Comparison of ENCODE assay signal across 13 cellular contexts in the genomic region with DNA sequence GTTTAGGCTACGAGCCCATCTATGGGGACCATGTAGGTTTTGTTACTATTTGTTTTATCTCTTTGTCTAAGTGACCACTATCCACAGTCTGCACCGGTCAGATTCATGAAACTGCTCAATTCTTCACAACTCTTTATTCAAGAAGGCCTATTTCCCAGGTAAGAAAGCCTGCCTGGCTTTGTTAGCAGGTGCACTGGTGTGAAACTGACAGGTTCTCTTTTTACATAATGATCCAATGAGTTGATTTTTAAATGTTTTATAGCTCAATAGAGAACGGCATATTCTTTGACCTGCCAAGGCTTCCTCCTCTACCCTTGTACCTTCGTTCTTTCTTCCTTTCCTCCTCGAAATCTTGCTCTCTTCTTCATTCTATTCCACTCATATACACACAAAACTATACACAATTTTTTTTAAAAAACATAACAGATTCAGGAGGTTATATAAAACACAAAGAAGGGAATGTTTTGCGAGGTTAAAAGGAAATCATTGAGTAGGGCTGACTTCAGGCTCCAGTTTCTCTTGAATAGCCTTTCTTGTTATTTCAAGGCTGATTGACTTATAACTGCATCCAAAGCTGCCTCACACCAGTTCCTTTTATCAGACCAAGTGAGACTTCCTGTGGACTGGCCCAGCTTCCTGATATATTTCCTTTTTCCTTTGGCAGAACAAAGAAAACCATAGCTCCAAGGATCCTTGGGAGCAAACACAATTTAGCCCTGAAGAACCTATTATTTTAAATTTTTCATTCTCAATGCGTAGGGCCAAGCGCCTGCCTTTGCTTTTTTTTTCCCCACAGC. TPM values are rescaled to one million over a fixed set of nuclear protein-coding genes. Genes with fewer than 3 reads are reported as not detected.
DNase-seq lines count a peak whose midpoint lies in the region; ATAC-seq lines count a peak whose summit lies in the region.
"Had no signal": no experiment of that assay in that cellular context is flagged by ENCODE, and none has a peak within 500 bp of the region (broad histone marks: within the 10 kb centered on the region; RNA-seq: fewer than 3 reads in every experiment).

No MANE protein-coding gene starts in this region.

- CTCF ChIA-PET in activated CD8-positive, alpha-beta memory T cell treated with anti-CD3 and anti-CD28 coated beads, Interleukin-2, amount 10 ng/mL, durations not matched to agents 7 days and 5 days (lab: Charles Lee): interaction anchor here (0.6 to 2.8 kb wide), 7 partner anchors 8 to 75 kb away, joined by 3 to 12 read pairs (median 3); no protein-coding TSS in a partner anchor

- H3K9me3 ChIP-seq in GM23248 (ENCODE audit: low read depth): no peaks in the 10 kb centered on the region
- H3K9me3 ChIP-seq: transverse colon had no signal

- H3K4me3 Mint-ChIP-seq in activated CD8-positive, alpha-beta memory T cell treated with anti-CD3 and anti-CD28 coated beads, Interleukin-2, amount 10 ng/mL, durations not matched to agents 7 days and 5 days: no peak overlapping the region

- no peak overlapping the region for H3K4me2 ChIP-seq in GM23248 (ENCODE audit: unreplicated experiment)

- H3K9me2 ChIP-seq in GM23248 (ENCODE audit: insufficient read depth): peaks cover 4% of the 10 kb centered on the region; the same call in 1 of the 2 replicates

- H3K79me2 ChIP-seq in GM23248 (ENCODE audit: insufficient read depth): peaks cover 89% of the 10 kb centered on the region

- peaks cover 44% of the 10 kb centered on the region for H3F3A ChIP-seq in GM23248 (ENCODE audit: insufficient read depth)

- peak overlapping the region; percentile 77 for H3K27ac Mint-ChIP-seq in activated CD8-positive, alpha-beta memory T cell treated with anti-CD3 and anti-CD28 coated beads, Interleukin-2, amount 10 ng/mL, durations not matched to agents 7 days and 5 days

- H3K4me1 ChIP-seq in GM23248 (ENCODE audit: insufficient read depth): peaks cover 47% of the 10 kb centered on the region

- peaks cover 86% of the 10 kb centered on the region for H3K36me3 Mint-ChIP-seq in activated CD8-positive, alpha-beta memory T cell treated with anti-CD3 and anti-CD28 coated beads, Interleukin-2, amount 10 ng/mL, durations not matched to agents 7 days and 5 days

- ATAC-seq in activated CD8-positive, alpha-beta memory T cell treated with anti-CD3 and anti-CD28 coated beads, Interleukin-2, amount 10 ng/mL, durations not matched to agents 7 days and 5 days: no peak

- H4K20me1 ChIP-seq in GM23248 (ENCODE audit: insufficient read depth): no peaks in the 10 kb centered on the region

- DNase-seq in activated CD8-positive, alpha-beta memory T cell treated with anti-CD3 and anti-CD28 coated beads, Interleukin-2, amount 10 ng/mL, durations not matched to agents 7 days and 5 days: no peak
- DNase-seq in activated CD8-positive, alpha-beta memory T cell treated with anti-CD3 and anti-CD28 coated beads, Interleukin-2, amount 50 U/mL, for 4 hours: no peak
- DNase-seq in SK-MEL-5 (ENCODE audit: low read depth, low spot score): peak; percentile 10
- peak; percentile 46 for DNase-seq in foreskin melanocyte
- peak; percentile 94 for DNase-seq in pulmonary artery endothelial cell (ENCODE audit: low read depth, low spot score)
- no peak for DNase-seq in GM23248
- no peak for DNase-seq in activated gamma-delta T cell treated with Interleukin-2 at 50 U/mL for 16 hours
- DNase-seq in posterior cingulate gyrus: no peak
- DNase-seq: KG1, kidney, NCI-H1930, NCI-H774, transverse colon had no signal

- H3K4me1 Mint-ChIP-seq in activated CD8-positive, alpha-beta memory T cell treated with anti-CD3 and anti-CD28 coated beads, Interleukin-2, amount 10 ng/mL, durations not matched to agents 7 days and 5 days: peaks cover 89% of the 10 kb centered on the region

- in situ Hi-C loops in SK-MEL-5 (cut with HindIII; ENCODE audit: low pct_unique_long_range_greater_than_20kb, low sequenced_read_pairs): no loop called here
- in situ Hi-C loops in GM23248 (cut with MboI): no loop called here

- H3K9me3 Mint-ChIP-seq in activated CD8-positive, alpha-beta memory T cell treated with anti-CD3 and anti-CD28 coated beads, Interleukin-2, amount 10 ng/mL, durations not matched to agents 7 days and 5 days (ENCODE audit: low read depth): peaks cover 2% of the 10 kb centered on the region

- no peak overlapping the region for H2AFZ ChIP-seq in GM23248

- no peaks in the 10 kb centered on the region for H3K36me3 ChIP-seq in GM23248 (ENCODE audit: low read depth)
- H3K36me3 ChIP-seq: transverse colon had no signal

- intact Hi-C loops in posterior cingulate gyrus (cut with DNase I): loop anchor here (10.0 kb wide), 1 partner anchor 761 kb away; no protein-coding TSS in a partner anchor

- no peak overlapping the region for H3K27ac ChIP-seq in GM23248

- no peak overlapping the region for H3K9ac ChIP-seq in GM23248

- H3K27me3 ChIP-seq in GM23248 (replicated peaks; ENCODE audit: insufficient read depth): no peaks in the 10 kb centered on the region
- H3K27me3 ChIP-seq: transverse colon had no signal

- WGBS in GM23248 (ENCODE audit: low coverage in 1 of 2, low lambda C conversion rate in 2 of 2, missing lambda C conversion rate in 2 of 2), 2 experiments: 84 to 86% methylated on average over 8 of the region's 8 CpGs

- no peaks in the 10 kb centered on the region for H3K27me3 Mint-ChIP-seq in activated CD8-positive, alpha-beta memory T cell treated with anti-CD3 and anti-CD28 coated beads, Interleukin-2, amount 10 ng/mL, durations not matched to agents 7 days and 5 days

- H3K4me3 ChIP-seq in GM23248: no peak overlapping the region
- H3K4me3 ChIP-seq: transverse colon had no signal

RNA-seq across cellular contexts. Expression of gene FLI1, which starts 11.4 kb away (rescaled TPM):
- total RNA-seq in activated CD8-positive, alpha-beta memory T cell treated with anti-CD3 and anti-CD28 coated beads, Interleukin-2, amount 10 ng/mL, durations not matched to agents 7 days and 5 days: 100 to 1,000 TPM in 1 of 2 experiments, 10 to 100 TPM in 1; 85.0 to 105 TPM
- 0.11 TPM in 1 of 2 replicates, not detected in the other for total RNA-seq in SK-MEL-5 (2014; rRNA removed; shearing (Covaris generic))
- polyA plus RNA-seq in SK-MEL-5 (2015; cell fraction: cytosol; rRNA removed): not detected in 2 replicates
- polyA plus RNA-seq in SK-MEL-5 (2015; cell fraction: nucleus; rRNA removed): not detected in 2 replicates
- 111 and 177 TPM in 2 replicates for total RNA-seq in pulmonary artery endothelial cell
- total RNA-seq in GM23248 (2014; rRNA removed; shearing (Covaris generic)): 12.1 and 22.3 TPM in 2 replicates
- 15.5 and 16.8 TPM in 2 replicates for polyA plus RNA-seq in GM23248 (2016; fragmentation: Nextera tagmentation; extraction: Ambion mirVana)

Comparison
In these comparisons a context has a peak if more than half of its experiments do, and no peak if none do; other contexts are left out.
1. DNase-seq: peak in SK-MEL-5 (single experiment), foreskin melanocyte (single experiment) and pulmonary artery endothelial cell (single experiment); none in activated CD8-positive, alpha-beta memory T cell treated with anti-CD3 and anti-CD28 coated beads, Interleukin-2, amount 10 ng/mL, durations not matched to agents 7 days and 5 days (single experiment), activated CD8-positive, alpha-beta memory T cell treated with anti-CD3 and anti-CD28 coated beads, Interleukin-2, amount 50 U/mL, for 4 hours (single experiment), GM23248 (single experiment), activated gamma-delta T cell treated with Interleukin-2 at 50 U/mL for 16 hours (single experiment) and posterior cingulate gyrus (0 of 10).
2. RNA of gene FLI1, which starts 11.4 kb away (total RNA-seq): 111 to 177 TPM in pulmonary artery endothelial cell, 85.0 to 105 TPM in activated CD8-positive, alpha-beta memory T cell treated with anti-CD3 and anti-CD28 coated beads, Interleukin-2, amount 10 ng/mL, durations not matched to agents 7 days and 5 days and 12.1 to 22.3 TPM in GM23248; 0.11 TPM in SK-MEL-5; every median in the first group is over 10 times any median in the second.